In genomic region chr12:123269980-123270379, GRCh38 we compare ENCODE assay signal across 7 cellular contexts. TPM values are rescaled to one million over a fixed set of nuclear protein-coding genes. Genes with fewer than 3 reads are reported as not detected.
DNase-seq lines count a peak whose midpoint lies in the region; ATAC-seq and TF ChIP-seq lines count a peak whose summit lies in the region.

No MANE protein-coding gene starts in this region.

- H3K4me1 ChIP-seq in H9 (ENCODE audit: insufficient read depth, low read length) (peaks cover 3% of the 10 kb centered on the region; the same call in 1 of the 2 replicates), esophagus muscularis mucosa (peaks cover 31 to 43% (median 43%) of the 10 kb centered on the region in 4 donors), neuronal stem cell (ENCODE audit: control insufficient read depth in 2 of 2, insufficient read depth in 1 of 2, low read depth in 1 of 2, low read length in 2 of 2) (peaks cover 14 to 16% of the 10 kb centered on the region in 2 donors)

- ATAC-seq in HG02610 (IDR thresholded peaks at IDR 0.05; ENCODE audit: unreplicated experiment) (no peak), GM21737 (IDR thresholded peaks at IDR 0.05; ENCODE audit: unreplicated experiment) (no peak)

- H3K23ac ChIP-seq in H9 (ENCODE audit: insufficient read length, low read depth, low read length) (no peak overlapping the region), neuronal stem cell (ENCODE audit: low read depth, low read length, poor library complexity) (peak overlapping the region; percentile 95)

- H3K36me3 Mint-ChIP-seq in H9 (ENCODE audit: insufficient read depth in 1 of 3, low read depth in 3 of 3): peaks cover 8 to 41% (median 31%) of the 10 kb centered on the region in 3 experiments

- H3K27ac ChIP-seq in H9 (ENCODE audit: insufficient read length, low read depth, low read length) (no peak overlapping the region), SK-N-MC (no peak overlapping the region), esophagus muscularis mucosa (replicated peaks in 1 of 4) (peak overlapping the region; percentile 81 to 86 (median 82)), neuronal stem cell (replicated peaks; ENCODE audit: low read length) (peak overlapping the region; percentile 94)

- H3K4me2 ChIP-seq in H9 (ENCODE audit: insufficient read depth, insufficient read length, low read length) (peak overlapping the region; percentile 61), neuronal stem cell (ENCODE audit: insufficient read depth, low read length, poor library complexity, severe bottlenecking) (peak overlapping the region; percentile 99)

- H3K4me1 Mint-ChIP-seq in H9: peaks cover 37 to 38% of the 10 kb centered on the region in 2 experiments

- peaks cover 0 to 3% of the 10 kb centered on the region in 2 experiments; a peak in 2 of 5 replicates for H3K9me3 Mint-ChIP-seq in H9

- H3K79me2 ChIP-seq in H9 (ENCODE audit: insufficient read depth, low read length): peaks cover 22% of the 10 kb centered on the region; the same call in 1 of the 2 replicates

- TF ChIP-seq CTCF in H9 (conservative IDR thresholded peaks at IDR 0.05) (no peak), esophagus muscularis mucosa (IDR thresholded peaks at IDR 0.05) (no peak)

- H4K5ac ChIP-seq in H9 (ENCODE audit: insufficient read length, low read depth, low read length): no peak overlapping the region

- TF ChIP-seq EP300 in esophagus muscularis mucosa (IDR thresholded peaks at IDR 0.05): no peak

- no peak overlapping the region for H2AFZ ChIP-seq in H9 (ENCODE audit: low read length)
- peak overlapping the region; percentile 71 for H2AFZ ChIP-seq in neuronal stem cell (ENCODE audit: low read length)

- peak overlapping the region; percentile 89 for H3K9ac ChIP-seq in H9 (ENCODE audit: extremely low read depth, insufficient read length, low read length)
- H3K9ac ChIP-seq in SK-N-MC (ENCODE audit: insufficient read length): peak overlapping the region; percentile 74
- peak overlapping the region; percentile 97 for H3K9ac ChIP-seq in neuronal stem cell (ENCODE audit: low read depth, low read length, poor library complexity)

- no peaks in the 10 kb centered on the region; the same call in 1 of the 2 replicates for H3K36me3 ChIP-seq in SK-N-MC (ENCODE audit: insufficient read depth, low read length)
- H3K36me3 ChIP-seq in esophagus muscularis mucosa: peaks cover 2 to 22% (median 18%) of the 10 kb centered on the region in 4 donors
- H3K36me3 ChIP-seq in neuronal stem cell (replicated peaks in 1 of 2; ENCODE audit: control insufficient read depth in 2 of 2, insufficient read depth in 2 of 2, low read length in 2 of 2): peaks cover 24 to 42% of the 10 kb centered on the region in 2 donors

- H2AK5ac ChIP-seq in H9 (ENCODE audit: insufficient read length, low read length) (no peak overlapping the region), neuronal stem cell (ENCODE audit: low read depth, low read length) (peak overlapping the region; percentile 100)

- H2BK5ac ChIP-seq in H9 (ENCODE audit: insufficient read length, low read length): no peak overlapping the region
- H2BK5ac ChIP-seq in neuronal stem cell (ENCODE audit: low read length): peak overlapping the region; percentile 96

- no peak overlapping the region for H2BK120ac ChIP-seq in H9 (ENCODE audit: low read depth, low read length, poor library complexity, severe bottlenecking)
- peak overlapping the region; percentile 99 for H2BK120ac ChIP-seq in neuronal stem cell (ENCODE audit: low read depth, low read length)

- H3K14ac ChIP-seq in H9 (ENCODE audit: insufficient read depth, low read length) (peak overlapping the region; percentile 77), neuronal stem cell (ENCODE audit: low read length) (peak overlapping the region; percentile 77)

- no peak overlapping the region for H4K91ac ChIP-seq in H9 (ENCODE audit: insufficient read length, low read depth, low read length)
- H4K91ac ChIP-seq in neuronal stem cell (ENCODE audit: low read depth, low read length, poor library complexity): peak overlapping the region; percentile 100

- H2BK15ac ChIP-seq in H9 (ENCODE audit: low read depth, low read length) (no peak overlapping the region), neuronal stem cell (ENCODE audit: low read length) (no peak overlapping the region)

- H3K79me1 ChIP-seq in H9 (ENCODE audit: insufficient read depth, low read depth, low read length, poor library complexity, severe bottlenecking): no peaks in the 10 kb centered on the region
- peaks cover 32% of the 10 kb centered on the region for H3K79me1 ChIP-seq in neuronal stem cell (ENCODE audit: low read depth, low read length)

- no peak overlapping the region for H3K56ac ChIP-seq in H9 (ENCODE audit: insufficient read length, low read depth, low read length)

- H3K27me3 ChIP-seq in H9 (ENCODE audit: insufficient read depth, low read length) (no peaks in the 10 kb centered on the region), esophagus muscularis mucosa (no peaks in the 10 kb centered on the region), neuronal stem cell (ENCODE audit: control insufficient read depth in 3 of 3, insufficient read depth in 3 of 3, low read depth in 1 of 3, low read length in 3 of 3) (no peaks in the 10 kb centered on the region)

- no peak overlapping the region for H3T11ph ChIP-seq in H9 (ENCODE audit: low read length)

- H2BK12ac ChIP-seq in H9 (ENCODE audit: insufficient read length, low read depth, low read length): no peak overlapping the region
- no peak overlapping the region for H2BK12ac ChIP-seq in neuronal stem cell (ENCODE audit: low read length)

- H4K8ac ChIP-seq in H9 (replicated peaks; ENCODE audit: insufficient read length, low read depth, low read length): no peak overlapping the region
- H4K8ac ChIP-seq in neuronal stem cell (ENCODE audit: low read depth, low read length): peak overlapping the region; percentile 48

- no peaks in the 10 kb centered on the region for H4K20me1 ChIP-seq in H9 (ENCODE audit: control insufficient read depth, insufficient read depth, insufficient read length)

- no peak overlapping the region for H2BK20ac ChIP-seq in H9 (ENCODE audit: low read depth, low read length, poor library complexity, severe bottlenecking)

- no peak for TF ChIP-seq POLR2A in esophagus muscularis mucosa (IDR thresholded peaks at IDR 0.05; ENCODE audit: low read depth)

- H3K4me3 ChIP-seq in SK-N-MC: peak overlapping the region; percentile 83
- H3K4me3 ChIP-seq in esophagus muscularis mucosa: peak overlapping the region; percentile 70 to 94 (median 78)
- H3K4me3 ChIP-seq in neuronal stem cell (ENCODE audit: low read length in 2 of 2): peak overlapping the region; percentile 64 to 83

- H3K9me3 ChIP-seq in H9 (ENCODE audit: control insufficient read depth, low read depth, low read length) (no peaks in the 10 kb centered on the region), SK-N-MC (ENCODE audit: low read depth, low read length) (no peaks in the 10 kb centered on the region), esophagus muscularis mucosa (no peaks in the 10 kb centered on the region), neuronal stem cell (replicated peaks in 1 of 2; ENCODE audit: control insufficient read depth in 2 of 2, insufficient read depth in 1 of 2, low read depth in 1 of 2, low read length in 2 of 2) (no peaks in the 10 kb centered on the region)

- H3K27ac Mint-ChIP-seq in H9: peak overlapping the region; percentile 95 to 96 (median 96)

- H3K23me2 ChIP-seq in H9 (ENCODE audit: insufficient read length, low read depth, low read length, poor library complexity, severe bottlenecking): peaks cover 14% of the 10 kb centered on the region

- H3K4ac ChIP-seq in H9 (ENCODE audit: low read depth, low read length): no peak overlapping the region
- peak overlapping the region; percentile 100 for H3K4ac ChIP-seq in neuronal stem cell (ENCODE audit: low read length)

- no CpG with 5 or more reads among the region's 10 CpGs for WGBS in H9 (ENCODE audit: extremely low coverage, insufficient read length, low lambda C conversion rate)
- WGBS in esophagus muscularis mucosa: 2% methylated on average over 6 of the region's 10 CpGs
- no CpG with 5 or more reads among the region's 10 CpGs for WGBS in neuronal stem cell (ENCODE audit: extremely low coverage in 2 of 2, insufficient read length in 2 of 2, insufficient replicate concordance in 1 of 2), 2 donors

- H3K18ac ChIP-seq in H9 (ENCODE audit: insufficient read length, low read depth, low read length) (peak overlapping the region; percentile 70), neuronal stem cell (ENCODE audit: low read length) (peak overlapping the region; percentile 100)

- intact Hi-C loops in esophagus muscularis mucosa (cut with DNase I): no loop called here

- peak overlapping the region; percentile 91 to 96 for H3K4me3 Mint-ChIP-seq in H9

- no peaks in the 10 kb centered on the region for H3K27me3 Mint-ChIP-seq in H9 (ENCODE audit: low read depth)

- no peak for DNase-seq in H9
- DNase-seq in SK-N-MC (ENCODE audit: low read depth, low spot score): no peak
- no peak for DNase-seq in esophagus muscularis mucosa (ENCODE audit: extremely low spot score)
- no peak for DNase-seq in neuronal stem cell (ENCODE audit: low spot score)
- no peak for DNase-seq in NCI-H1694 treated with DMSO at 0.1 percent for 48 hours (lab: John Stamatoyannopoulos, UW)

RNA-seq across cellular contexts. Expression of gene CDK2AP1, which starts 1.7 kb away (rescaled TPM):
- total RNA-seq in H9 (2021) (209 TPM in 2 replicates), esophagus muscularis mucosa (100 to 1,000 TPM in 3 of 4 donors, 10 to 100 TPM in 1; 96.1 to 173 (median 128) TPM)
- polyA plus RNA-seq in neuronal stem cell (2013, experiment 1 of 2): 231 TPM
- polyA plus RNA-seq in neuronal stem cell (2013, experiment 2 of 2): 228 TPM

RNA-seq across cellular contexts. Expression of gene MTRFR, which starts 36.7 kb away (rescaled TPM):
- total RNA-seq in H9 (2021) (13.0 and 14.8 TPM in 2 replicates), esophagus muscularis mucosa (10 to 100 TPM in 1 of 4 donors, 1 to 10 TPM in 3; 7.9 to 13.7 (median 9.2) TPM)
- 23.8 TPM for polyA plus RNA-seq in neuronal stem cell (2013, experiment 1 of 2)
- polyA plus RNA-seq in neuronal stem cell (2013, experiment 2 of 2): 23.3 TPM

RNA-seq across cellular contexts. Expression of gene MPHOSPH9, which starts 37.0 kb away (rescaled TPM):
- total RNA-seq in H9 (2021) (58.3 and 60.5 TPM in 2 replicates), esophagus muscularis mucosa (10 to 100 TPM; 14.2 to 25.3 (median 15.1) TPM)
- polyA plus RNA-seq in neuronal stem cell (2013, experiment 1 of 2): 39.9 TPM
- 43.8 TPM for polyA plus RNA-seq in neuronal stem cell (2013, experiment 2 of 2)

Comparison
In these comparisons a context has a peak if more than half of its experiments do, and no peak if none do; other contexts are left out.
1. H3K27ac ChIP-seq: peak in esophagus muscularis mucosa (4 of 4) and neuronal stem cell (single experiment); none in H9 (single experiment) and SK-N-MC (single experiment).
2. Peak in every context shown above with its lines, with median percentiles within 50 percentile points of each other: H3K9ac ChIP-seq and H3K4me3 ChIP-seq.